Comparison of ENCODE assay signal across 16 cellular contexts in genomic region chr18:944440-944839, GRCh38. TPM values are rescaled to one million over a fixed set of nuclear protein-coding genes. Genes with fewer than 3 reads are reported as not detected.
DNase-seq lines count a peak whose midpoint lies in the region; ATAC-seq, FAIRE-seq and TF ChIP-seq lines count a peak whose summit lies in the region.
"Had no signal": no experiment of that assay in that cellular context is flagged by ENCODE, and none has a peak within 500 bp of the region (broad histone marks: within the 10 kb centered on the region; RNA-seq: fewer than 3 reads in every experiment).

No MANE protein-coding gene starts in this region.

- H3K36me3 Mint-ChIP-seq in MCF 10A (ENCODE audit: insufficient read depth, unreplicated experiment) = no peaks in the 10 kb centered on the region
- no peaks in the 10 kb centered on the region for H3K36me3 Mint-ChIP-seq in activated T-helper 2 cell treated with anti-CD3 and anti-CD28 coated beads, Interferon-gamma antibody, Interleukin-2, Interleukin-4, amounts not matched to agents 10 μg/mL and 5 μg/mL and 100 μg/mL, durations not matched to agents 14 hours and 24 hours and 36 hours (ENCODE audit: low read depth)

- H3K4me3 ChIP-seq in breast epithelium (no peak overlapping the region), fibroblast of lung (replicated peaks in 1 of 4; ENCODE audit: control extremely low read depth in 1 of 4, insufficient read depth in 1 of 4, low read depth in 3 of 4, low read length in 4 of 4) (no peak overlapping the region), kidney (ENCODE audit: low read length in 2 of 2) (no peak overlapping the region)
- H3K4me3 ChIP-seq: uterus had no signal

- DNase-seq in MCF 10A (ENCODE audit: unreplicated experiment) (peak; percentile 73), breast epithelium (ENCODE audit: low spot score in 2 of 2) (no peak), RCC 7860 (ENCODE audit: low spot score) (peak; percentile 81), fibroblast of lung (ENCODE audit: low read depth in 2 of 2) (peak; percentile 2 to 96), urothelium cell line (ENCODE audit: low spot score) (peak; percentile 93), kidney (no peak)
- no peak for DNase-seq in activated T-helper 2 cell treated with anti-CD3 and anti-CD28 coated beads, Interferon-gamma antibody, Interleukin-2, Interleukin-4, amounts not matched to agents 10 μg/mL and 5 μg/mL and 100 μg/mL, durations not matched to agents 14 hours and 24 hours and 36 hours (ENCODE audit: low spot score)
- DNase-seq: activated CD8-positive, alpha-beta T cell treated with anti-CD3 and anti-CD28 coated beads for 36 hours; central memory CD4-positive, alpha-beta T cell; DMS 273 treated with DMSO at 0.1 percent for 48 hours; RPMI8226; stimulated activated CD4-positive, alpha-beta T cell treated with anti-CD3 and anti-CD28 coated beads, Interleukin-1b, Interleukin-23, amount 100 ng/mL, for 48 hours; T1000; uterus had no signal

- no TSS peak for BruUV-seq in MCF 10A (replicated peaks; lab: Mats Ljungman, UMichigan)

- no peak for ATAC-seq in esophagus mucosa
- ATAC-seq: activated CD8-positive, alpha-beta T cell treated with anti-CD3 and anti-CD28 coated beads for 36 hours had no signal

- CTCF ChIA-PET in MCF 10A (lab: Yijun Ruan, JAX) = interaction anchor here (0.7 to 1.2 kb wide), 3 partner anchors 10 to 42 kb away, joined by 3 to 4 read pairs (median 3); no protein-coding TSS in a partner anchor

- H2AFZ ChIP-seq in fibroblast of lung (ENCODE audit: low read length) = no peak overlapping the region

- TF ChIP-seq POLR2A in breast epithelium (IDR thresholded peaks at IDR 0.05) = no peak

- H4K20me1 ChIP-seq in fibroblast of lung (ENCODE audit: control insufficient read depth, extremely low read depth, insufficient read depth, low read length) = no peaks in the 10 kb centered on the region

- no peak overlapping the region for H3K27ac Mint-ChIP-seq in MCF 10A (ENCODE audit: low read depth, unreplicated experiment)
- no peak overlapping the region for H3K27ac Mint-ChIP-seq in activated T-helper 2 cell treated with anti-CD3 and anti-CD28 coated beads, Interferon-gamma antibody, Interleukin-2, Interleukin-4, amounts not matched to agents 10 μg/mL and 5 μg/mL and 100 μg/mL, durations not matched to agents 14 hours and 24 hours and 36 hours
- H3K27ac Mint-ChIP-seq: activated CD8-positive, alpha-beta T cell treated with anti-CD3 and anti-CD28 coated beads for 36 hours; progenitor cell of endocrine pancreas had no signal

- POLR2A ChIA-PET in MCF 10A (lab: Yijun Ruan, JAX) = no interaction called here

- FAIRE-seq in RCC 7860 (lab: Jason Lieb, UNC) = peak; percentile 78
- FAIRE-seq in urothelium cell line (lab: Jason Lieb, UNC) = peak; percentile 94
- FAIRE-seq in kidney (lab: Jason Lieb, UNC) = no peak

- H3K4me1 ChIP-seq in breast epithelium (no peaks in the 10 kb centered on the region), fibroblast of lung (ENCODE audit: control insufficient read depth, extremely low read depth, insufficient read depth, low read length) (no peaks in the 10 kb centered on the region), kidney (ENCODE audit: control insufficient read depth in 1 of 2, insufficient read depth in 1 of 2, low read depth in 1 of 2, low read length in 2 of 2) (no peaks in the 10 kb centered on the region)
- H3K4me1 ChIP-seq: uterus had no signal

- H3K27ac ChIP-seq in breast epithelium (no peak overlapping the region), fibroblast of lung (ENCODE audit: insufficient read depth, low read length) (no peak overlapping the region), kidney (ENCODE audit: low read depth in 2 of 2, low read length in 2 of 2) (no peak overlapping the region)
- H3K27ac ChIP-seq: uterus had no signal

- H3K36me3 ChIP-seq in breast epithelium = no peaks in the 10 kb centered on the region
- no peaks in the 10 kb centered on the region for H3K36me3 ChIP-seq in fibroblast of lung (ENCODE audit: control insufficient read depth, insufficient read depth, low read length)
- H3K36me3 ChIP-seq in kidney (ENCODE audit: control insufficient read depth in 1 of 2, insufficient read depth in 2 of 2, low read length in 2 of 2) = no peaks in the 10 kb centered on the region
- H3K36me3 ChIP-seq: uterus had no signal

- TF ChIP-seq CTCF in MCF 10A (IDR thresholded peaks at IDR 0.05; ENCODE audit: unreplicated experiment) = no peak
- TF ChIP-seq CTCF in breast epithelium (IDR thresholded peaks at IDR 0.05) = no peak
- no peak for TF ChIP-seq CTCF in fibroblast of lung (conservative IDR thresholded peaks at IDR 0.05 in 1 of 2, IDR thresholded peaks at IDR 0.05 in 1 of 2; ENCODE audit: low read depth in 1 of 2, low read length in 2 of 2)
- no peak for TF ChIP-seq CTCF in kidney (IDR thresholded peaks at IDR 0.05; ENCODE audit: borderline replicate concordance, extremely low read depth, insufficient read depth)

- H3K79me2 ChIP-seq in fibroblast of lung (ENCODE audit: control insufficient read depth, insufficient read depth, low read length) = no peaks in the 10 kb centered on the region

- H3K9me3 ChIP-seq in breast epithelium = no peaks in the 10 kb centered on the region
- no peaks in the 10 kb centered on the region for H3K9me3 ChIP-seq in fibroblast of lung (ENCODE audit: control insufficient read depth, insufficient read depth, low read depth, low read length)
- no peaks in the 10 kb centered on the region for H3K9me3 ChIP-seq in kidney (ENCODE audit: control insufficient read depth in 1 of 2, low read length in 2 of 2)
- H3K9me3 ChIP-seq: uterus had no signal

- H3K27me3 ChIP-seq in breast epithelium (no peaks in the 10 kb centered on the region), fibroblast of lung (ENCODE audit: control insufficient read depth, insufficient read depth, low read length) (no peaks in the 10 kb centered on the region)
- H3K27me3 ChIP-seq: uterus had no signal

- no peak overlapping the region for H3K4me2 ChIP-seq in fibroblast of lung (ENCODE audit: extremely low read depth, insufficient read depth, low read length)

- no peaks in the 10 kb centered on the region for H3K9me3 Mint-ChIP-seq in MCF 10A (ENCODE audit: unreplicated experiment)
- no peaks in the 10 kb centered on the region for H3K9me3 Mint-ChIP-seq in activated T-helper 2 cell treated with anti-CD3 and anti-CD28 coated beads, Interferon-gamma antibody, Interleukin-2, Interleukin-4, amounts not matched to agents 10 μg/mL and 5 μg/mL and 100 μg/mL, durations not matched to agents 14 hours and 24 hours and 36 hours
- H3K9me3 Mint-ChIP-seq: activated CD8-positive, alpha-beta T cell treated with anti-CD3 and anti-CD28 coated beads for 36 hours had no signal

- H3K4me3 Mint-ChIP-seq in MCF 10A (ENCODE audit: unreplicated experiment) = no peak overlapping the region
- H3K4me3 Mint-ChIP-seq in activated T-helper 2 cell treated with anti-CD3 and anti-CD28 coated beads, Interferon-gamma antibody, Interleukin-2, Interleukin-4, amounts not matched to agents 10 μg/mL and 5 μg/mL and 100 μg/mL, durations not matched to agents 14 hours and 24 hours and 36 hours (ENCODE audit: low read depth) = no peak overlapping the region
- H3K4me3 Mint-ChIP-seq: activated CD8-positive, alpha-beta T cell treated with anti-CD3 and anti-CD28 coated beads for 36 hours had no signal

- H3K27me3 Mint-ChIP-seq in MCF 10A (ENCODE audit: insufficient read depth, unreplicated experiment) = no peaks in the 10 kb centered on the region
- no peaks in the 10 kb centered on the region for H3K27me3 Mint-ChIP-seq in activated T-helper 2 cell treated with anti-CD3 and anti-CD28 coated beads, Interferon-gamma antibody, Interleukin-2, Interleukin-4, amounts not matched to agents 10 μg/mL and 5 μg/mL and 100 μg/mL, durations not matched to agents 14 hours and 24 hours and 36 hours (ENCODE audit: low read depth)
- H3K27me3 Mint-ChIP-seq: activated CD8-positive, alpha-beta T cell treated with anti-CD3 and anti-CD28 coated beads for 36 hours had no signal

- H3K9ac ChIP-seq in fibroblast of lung (ENCODE audit: insufficient read depth, low read length) = no peak overlapping the region
- no peak overlapping the region for H3K9ac ChIP-seq in kidney (ENCODE audit: low read length in 2 of 2)

- peaks cover 4% of the 10 kb centered on the region for H3K4me1 Mint-ChIP-seq in MCF 10A (ENCODE audit: insufficient read depth, unreplicated experiment)
- H3K4me1 Mint-ChIP-seq in activated T-helper 2 cell treated with anti-CD3 and anti-CD28 coated beads, Interferon-gamma antibody, Interleukin-2, Interleukin-4, amounts not matched to agents 10 μg/mL and 5 μg/mL and 100 μg/mL, durations not matched to agents 14 hours and 24 hours and 36 hours (ENCODE audit: low read depth) = no peaks in the 10 kb centered on the region

- intact Hi-C loops in MCF 10A (cut with micrococcal nuclease) (no loop called here), breast epithelium (cut with DNase I; ENCODE audit: low total_unique reads) (no loop called here), kidney (cut with DNase I) (no loop called here)
- intact Hi-C loops in activated T-helper 2 cell treated with anti-CD3 and anti-CD28 coated beads, Interferon-gamma antibody, Interleukin-2, Interleukin-4, amounts not matched to agents 10 μg/mL and 5 μg/mL and 100 μg/mL, durations not matched to agents 14 hours and 24 hours and 36 hours (cut with micrococcal nuclease) = no loop called here

RNA-seq across cellular contexts. Expression of gene ADCYAP1, which starts 39.8 kb away (rescaled TPM):
- total RNA-seq in MCF 10A (2022) (not detected in 2 replicates), breast epithelium (1 to 10 TPM in 1 of 3 donors, under 1 TPM in 1, not detected in 1; 0.33 to 1.2 TPM), fibroblast of lung (not detected in 2 replicates), esophagus mucosa (0.12 TPM), kidney (11.1 TPM)
- polyA plus RNA-seq in fibroblast of lung (not detected in 2 replicates), kidney (ENCODE audit: insufficient read depth, low read depth, low replicate concordance) (1.8 TPM)
- not detected in 2 replicates for polyA plus RNA-seq in fibroblast of lung (2012)
- polyA minus RNA-seq in fibroblast of lung (ENCODE audit: low replicate concordance) = not detected in 2 replicates
- total RNA-seq in activated T-helper 2 cell treated with anti-CD3 and anti-CD28 coated beads, Interferon-gamma antibody, Interleukin-2, Interleukin-4, amounts not matched to agents 10 μg/mL and 5 μg/mL and 100 μg/mL, durations not matched to agents 14 hours and 24 hours and 36 hours = not detected in 2 replicates
- total RNA-seq: activated CD8-positive, alpha-beta T cell treated with anti-CD3 and anti-CD28 coated beads for 36 hours; progenitor cell of endocrine pancreas had no signal

Comparison
In these comparisons a context has a peak if more than half of its experiments do, and no peak if none do; other contexts are left out.
1. DNase-seq: peak in MCF 10A (single experiment), RCC 7860 (single experiment), fibroblast of lung (2 of 2) and urothelium cell line (single experiment); none in breast epithelium (0 of 2), kidney (single experiment) and activated T-helper 2 cell treated with anti-CD3 and anti-CD28 coated beads, Interferon-gamma antibody, Interleukin-2, Interleukin-4, amounts not matched to agents 10 μg/mL and 5 μg/mL and 100 μg/mL, durations not matched to agents 14 hours and 24 hours and 36 hours (single experiment).